29 cellular contexts compared by ENCODE assay signal in genomic region chr13:39968646-39969475, GRCh38.
"Had no signal": no experiment of that assay in that cellular context is flagged by ENCODE, and none has a peak within 500 bp of the region (broad histone marks: within the 10 kb centered on the region; RNA-seq: fewer than 3 reads in every experiment).

No MANE protein-coding gene starts in this region.

- H3K4me3 ChIP-seq: ascending aorta, esophagus squamous epithelium, pancreas, psoas muscle, sigmoid colon, stomach, thyroid gland, upper lobe of right lung had no signal

- H3K27ac ChIP-seq: ascending aorta, brain microvascular endothelial cell, esophagus squamous epithelium, pancreas, psoas muscle, sigmoid colon, stomach, thyroid gland, upper lobe of right lung had no signal

- H3K36me3 ChIP-seq: ascending aorta, brain microvascular endothelial cell, esophagus squamous epithelium, pancreas, sigmoid colon, stomach, thyroid gland, upper lobe of right lung had no signal

- DNase-seq: activated B cell treated with CpG ODN at 0.5 μM for 24 hours; activated CD4-positive, alpha-beta T cell treated with anti-CD3 and anti-CD28 coated beads for 4 hours; activated CD4-positive, alpha-beta T cell treated with anti-CD3 and anti-CD28 coated beads, Interleukin-2, amount 50 U/mL, for 4 hours; activated effector memory CD4-positive, alpha-beta T cell treated with anti-CD3 and anti-CD28 coated beads, Interleukin-2, amount 50 U/mL, for 16 hours; activated naive CD4-positive, alpha-beta T cell treated with anti-CD3 and anti-CD28 coated beads for 36 hours; activated naive CD8-positive, alpha-beta T cell treated with anti-CD3 and anti-CD28 coated beads, Interleukin-2, amount 10 ng/mL, durations not matched to agents 7 days and 5 days; activated T-cell treated with anti-CD3 and anti-CD28 coated beads for 4 hours; activated T-cell treated with anti-CD3 and anti-CD28 coated beads, Interleukin-2, amount 50 U/mL, for 72 hours; brain microvascular endothelial cell; caudate nucleus; esophagus squamous epithelium; glutamatergic neuron; islet precursor cell; left cardiac atrium; left ventricle myocardium superior; naive thymus-derived CD4-positive, alpha-beta T cell; nucleus accumbens; pancreas; psoas muscle; sigmoid colon; stimulated activated CD4-positive, alpha-beta T cell treated with anti-CD3 and anti-CD28 coated beads, Interleukin-15, amount 100 ng/mL, for 24 hours; stimulated activated CD4-positive, alpha-beta T cell treated with anti-CD3 and anti-CD28 coated beads, Interleukin-2, amount 100 ng/mL, for 24 hours; stimulated activated naive B cell treated with anti-CD40 and anti-IgM and Interleukin-4, amounts not matched to agents 10 μg/mL and 1 μg/mL and 100 μg/mL, for 72 hours; stomach; T-helper 1 cell; thyroid gland; upper lobe of right lung had no signal

- H3K9me3 ChIP-seq: ascending aorta, esophagus squamous epithelium, pancreas, psoas muscle, sigmoid colon, stomach, thyroid gland, upper lobe of right lung had no signal

- H3K4me1 ChIP-seq: ascending aorta, esophagus squamous epithelium, pancreas, psoas muscle, sigmoid colon, stomach, upper lobe of right lung had no signal

- ATAC-seq: activated T-cell treated with anti-CD3 and anti-CD28 coated beads, Interleukin-2, amount 50 U/mL, for 72 hours; left cardiac atrium; left ventricle myocardium superior; naive thymus-derived CD4-positive, alpha-beta T cell; pancreas; psoas muscle; stimulated activated naive B cell treated with anti-CD40 and anti-IgM and Interleukin-4, amounts not matched to agents 10 μg/mL and 1 μg/mL and 100 μg/mL, for 72 hours; upper lobe of right lung had no signal

- H3K27me3 ChIP-seq: ascending aorta, brain microvascular endothelial cell, esophagus squamous epithelium, pancreas, sigmoid colon, stomach, thyroid gland, upper lobe of right lung had no signal

- FAIRE-seq: frontal cortex, pancreas had no signal
